13 cellular contexts compared by ENCODE assay signal in the genomic region with DNA sequence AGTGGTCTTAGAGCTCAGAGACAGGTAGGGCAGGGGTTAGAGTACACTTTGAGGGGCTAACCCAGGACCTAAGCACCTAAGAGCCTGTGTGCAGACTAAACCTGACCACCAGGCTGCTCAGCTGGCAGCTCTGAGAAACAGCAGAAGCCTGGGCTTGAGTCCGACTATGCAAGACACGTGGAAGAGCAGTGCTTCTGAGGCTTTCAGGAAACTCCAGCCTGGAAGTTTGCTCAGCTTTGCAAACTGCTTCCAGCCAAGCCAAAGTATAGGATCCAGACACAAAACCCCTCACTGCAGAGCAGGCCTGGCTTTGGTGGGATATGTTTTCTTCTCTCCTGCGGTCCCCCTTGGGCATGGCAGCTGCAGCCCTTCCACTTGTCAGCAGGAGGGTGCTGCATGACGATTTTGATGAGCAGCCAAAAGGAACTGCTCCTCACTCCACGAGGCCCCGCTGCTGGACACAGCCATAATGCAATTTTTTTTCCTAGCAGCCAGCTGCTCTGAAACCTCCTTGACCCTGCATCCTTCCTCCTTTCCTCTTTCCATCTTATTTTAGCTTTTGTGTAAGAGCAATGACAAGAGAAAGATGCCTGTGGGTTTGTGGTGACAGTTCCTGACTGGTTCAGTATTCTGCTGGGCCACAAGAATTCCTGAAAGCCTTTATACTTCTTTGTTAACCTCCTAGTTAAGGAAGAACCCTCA.
A peak's percentile ranks its signal among the peaks of the same experiment; 100 is the strongest.
DNase-seq lines count a peak whose midpoint lies in the region; ATAC-seq and TF ChIP-seq lines count a peak whose summit lies in the region.
"Had no signal": no experiment of that assay in that cellular context is flagged by ENCODE, and none has a peak within 500 bp of the region (broad histone marks: within the 10 kb centered on the region; RNA-seq: fewer than 3 reads in every experiment).

No MANE protein-coding gene starts in this region.

- CTCF ChIA-PET in CD4-positive, alpha-beta T cell (lab: Charles Lee): interaction anchor here (0.5 to 1.2 kb wide), 2 partner anchors 8 to 872 kb away, joined by 3 to 8 read pairs; no protein-coding TSS in a partner anchor

- ATAC-seq in sciatic nerve (peak; percentile 70), GM18858 (IDR thresholded peaks at IDR 0.05; ENCODE audit: unreplicated experiment) (no peak)
- no peak for ATAC-seq in CD4-positive, alpha-beta T cell (ENCODE audit: poor library complexity)
- ATAC-seq: activated T-cell treated with anti-CD3 and anti-CD28 coated beads, Interleukin-2, amount 50 U/mL, for 4 hours had no signal

- H3K4me1 ChIP-seq in adrenal gland (replicated peaks in 1 of 2) (peaks cover 0 to 17% of the 10 kb centered on the region in 2 donors), left ventricle myocardium inferior (peaks cover 23% of the 10 kb centered on the region)

- TF ChIP-seq POLR2A in adrenal gland (IDR thresholded peaks at IDR 0.05): no peak

- no peaks in the 10 kb centered on the region for H3K4me1 Mint-ChIP-seq in CD4-positive, alpha-beta T cell (ENCODE audit: low read depth)

- H3K4me3 ChIP-seq in adrenal gland: no peak overlapping the region
- H3K4me3 ChIP-seq in left ventricle myocardium inferior: no peak overlapping the region
- H3K4me3 ChIP-seq: SK-N-MC had no signal

- no peaks in the 10 kb centered on the region for H3K36me3 ChIP-seq in adrenal gland (replicated peaks in 1 of 2)
- H3K36me3 ChIP-seq in left ventricle myocardium inferior: no peaks in the 10 kb centered on the region
- H3K36me3 ChIP-seq: neutrophil had no signal

- peaks cover 58% of the 10 kb centered on the region for H3K27me3 Mint-ChIP-seq in CD4-positive, alpha-beta T cell

- DNase-seq in G401 (ENCODE audit: low spot score) (peak; percentile 32), adrenal gland (peak in 5 of 7 donors; percentile 7 to 62 (median 43)), left ventricle myocardium inferior (peak; percentile 68), sciatic nerve (ENCODE audit: low spot score) (no peak), COR-L47 (lab: John Stamatoyannopoulos, UW) (no peak), NCI-H1105 treated with DMSO at 0.1 percent for 48 hours (lab: John Stamatoyannopoulos, UW) (no peak)
- DNase-seq in CD4-positive, alpha-beta T cell: no peak
- DNase-seq: activated T-cell treated with anti-CD3 and anti-CD28 coated beads, Interleukin-2, amount 50 U/mL, for 4 hours; NCI-H1436 treated with DMSO at 0.1 percent for 48 hours had no signal

- H3K27ac ChIP-seq in adrenal gland: peak overlapping the region in 2 of 5 donors; percentile 28 to 50
- H3K27ac ChIP-seq in left ventricle myocardium inferior (replicated peaks): peak overlapping the region; percentile 52
- H3K27ac ChIP-seq in CD4-positive, alpha-beta T cell (ENCODE audit: low read depth, low read length): no peak overlapping the region
- H3K27ac ChIP-seq: epithelial cell of prostate, neutrophil, SK-N-MC had no signal

- 27 to 42% (median 36%) methylated on average over 5 to 6 of the region's 6 CpGs for WGBS in adrenal gland, 4 donors

- H3K27ac Mint-ChIP-seq in CD4-positive, alpha-beta T cell: no peak overlapping the region

- H3K9me3 ChIP-seq in adrenal gland (replicated peaks in 1 of 3): no peaks in the 10 kb centered on the region
- H3K9me3 ChIP-seq in left ventricle myocardium inferior (replicated peaks): no peaks in the 10 kb centered on the region
- no peaks in the 10 kb centered on the region for H3K9me3 ChIP-seq in CD4-positive, alpha-beta T cell (ENCODE audit: control insufficient read depth, low read length)
- H3K9me3 ChIP-seq: neutrophil had no signal

- H3K36me3 Mint-ChIP-seq in CD4-positive, alpha-beta T cell (ENCODE audit: low read depth): no peaks in the 10 kb centered on the region

- POLR2A ChIA-PET in CD4-positive, alpha-beta T cell (lab: Charles Lee): no interaction called here

- intact Hi-C loops in adrenal gland (cut with DNase I): no loop called here
- intact Hi-C loops in left ventricle myocardium inferior (cut with micrococcal nuclease): no loop called here
- intact Hi-C loops in sciatic nerve (cut with DNase I): no loop called here
- intact Hi-C loops in CD4-positive, alpha-beta T cell (cut with DNase I, micrococcal nuclease): no loop called here

- in situ Hi-C loops in G401 (cut with HindIII; ENCODE audit: low sequenced_read_pairs): no loop called here

- no peaks in the 10 kb centered on the region for H3K9me3 Mint-ChIP-seq in CD4-positive, alpha-beta T cell
- H3K9me3 Mint-ChIP-seq: activated T-cell treated with anti-CD3 and anti-CD28 coated beads, Interleukin-2, amount 50 U/mL, for 4 hours had no signal

- H3K27me3 ChIP-seq in adrenal gland: no peaks in the 10 kb centered on the region
- no peaks in the 10 kb centered on the region for H3K27me3 ChIP-seq in left ventricle myocardium inferior (ENCODE audit: low read depth)
- peaks cover 23% of the 10 kb centered on the region for H3K27me3 ChIP-seq in CD4-positive, alpha-beta T cell (ENCODE audit: control insufficient read depth, insufficient read depth, low read length)

- TF ChIP-seq CTCF in adrenal gland (IDR thresholded peaks at IDR 0.05): no peak
- TF ChIP-seq CTCF in left ventricle myocardium inferior (IDR thresholded peaks at IDR 0.05; ENCODE audit: borderline replicate concordance): peak; percentile 40
- no peak for TF ChIP-seq CTCF in CD4-positive, alpha-beta T cell (IDR thresholded peaks at IDR 0.05)

- H3K4me3 Mint-ChIP-seq in CD4-positive, alpha-beta T cell: no peak overlapping the region
- H3K4me3 Mint-ChIP-seq: activated T-cell treated with anti-CD3 and anti-CD28 coated beads, Interleukin-2, amount 50 U/mL, for 4 hours had no signal

Comparison
In these comparisons a context has a peak if more than half of its experiments do, and no peak if none do; other contexts are left out.
1. DNase-seq: peak in G401 (single experiment), adrenal gland (5 of 7) and left ventricle myocardium inferior (single experiment); none in sciatic nerve (single experiment), CD4-positive, alpha-beta T cell (0 of 10), COR-L47 (single experiment) and NCI-H1105 treated with DMSO at 0.1 percent for 48 hours (single experiment).